23 cellular contexts compared by ENCODE assay signal in the genomic region with DNA sequence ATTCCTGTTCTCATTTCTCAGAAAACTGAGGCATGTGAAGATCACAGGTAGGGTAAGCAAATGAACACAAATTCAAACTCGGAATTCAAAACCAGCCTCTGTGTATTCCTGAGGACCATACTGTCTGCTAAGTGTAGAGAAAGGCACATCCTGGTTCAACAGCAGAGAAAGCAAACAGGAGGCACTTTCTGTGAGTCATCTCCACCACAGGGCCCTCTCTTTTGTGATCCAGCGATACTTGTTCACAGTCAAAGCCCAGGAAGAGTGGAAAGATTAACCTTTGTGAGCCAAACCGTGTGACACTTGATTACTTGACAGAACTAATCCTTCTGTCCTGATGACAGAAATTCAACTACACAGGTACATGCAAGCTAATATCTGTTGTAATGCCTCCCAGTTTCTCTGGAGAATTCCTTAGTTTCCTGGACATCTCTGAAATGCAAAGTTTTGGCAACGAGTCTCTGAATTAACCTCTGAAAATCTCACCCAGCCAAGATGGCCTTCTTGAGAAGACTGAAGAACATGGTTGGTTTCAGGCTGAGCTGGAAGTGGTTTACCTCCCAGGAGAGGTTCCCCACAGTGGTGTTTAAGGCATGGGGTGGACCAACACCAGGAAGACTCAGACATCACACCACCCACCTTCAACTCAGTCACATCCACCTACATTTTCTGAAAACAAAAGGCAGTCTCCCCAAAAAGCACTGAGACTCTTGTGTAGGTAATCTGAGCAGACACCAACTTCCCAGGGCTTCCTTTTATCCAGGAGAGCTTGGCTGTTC.
DNase-seq lines count a peak whose midpoint lies in the region; ATAC-seq, FAIRE-seq and TF ChIP-seq lines count a peak whose summit lies in the region.
"Had no signal": no experiment of that assay in that cellular context is flagged by ENCODE, and none has a peak within 500 bp of the region (broad histone marks: within the 10 kb centered on the region; RNA-seq: fewer than 3 reads in every experiment).

No MANE protein-coding gene starts in this region.

- H2BK15ac ChIP-seq in H1 (ENCODE audit: low read length), result no peak overlapping the region

- FAIRE-seq in H1 (lab: Jason Lieb, UNC), result no peak
- FAIRE-seq: D721Med, GM12878, GM19239, H54 had no signal

- H2BK120ac ChIP-seq in H1 (replicated peaks; ENCODE audit: low read depth, low read length), result no peak overlapping the region

- no peak overlapping the region for H3K4ac ChIP-seq in H1 (replicated peaks; ENCODE audit: insufficient read length, low read depth, low read length)

- no peaks in the 10 kb centered on the region for H4K20me1 ChIP-seq in BLaER1 treated with 17β-estradiol and CSF1 and Interleukin-3, amounts not matched to agents 10 nM and 100 nM
- H4K20me1 ChIP-seq in H1 (replicated peaks in 1 of 2; ENCODE audit: control insufficient read depth in 1 of 2, insufficient read depth in 2 of 2, low read length in 2 of 2), result no peaks in the 10 kb centered on the region

- WGBS in H1 (ENCODE audit: extremely low coverage in 1 of 2, insufficient coverage in 1 of 2, insufficient read length in 1 of 2, insufficient replicate concordance in 2 of 2, low coverage in 1 of 2, low lambda C conversion rate in 2 of 2, missing lambda C conversion rate in 1 of 2), 2 experiments, result 79% methylated on average over 4 of the region's 4 CpGs; no CpG with 5 or more reads in 1 of the 2 experiments

- TF ChIP-seq POLR2A in H1 (IDR thresholded peaks at IDR 0.05; ENCODE audit: control extremely low read depth in 1 of 2, low read depth in 2 of 2, low read length in 2 of 2), result no peak

- H4K91ac ChIP-seq in H1 (replicated peaks; ENCODE audit: insufficient read length, low read length), result no peak overlapping the region

- H3K14ac ChIP-seq in H1 (ENCODE audit: insufficient read length), result no peak overlapping the region

- 0 out of 2 replicates have a peak overlapping the region, but pooled peaks have one; percentile 33 for H2AFZ ChIP-seq in H1 (ENCODE audit: low read length)
- H2AFZ ChIP-seq: parathyroid adenoma had no signal

- no peak overlapping the region for H4K8ac ChIP-seq in H1 (ENCODE audit: extremely low read depth, insufficient read depth, low read length)

- H3K27me3 ChIP-seq in BLaER1 treated with 17β-estradiol and CSF1 and Interleukin-3, amounts not matched to agents 10 nM and 100 nM, result peaks cover 0 to 14% (median 0%) of the 10 kb centered on the region in 11 experiments; a peak in 2 of 22 replicates
- H3K27me3 ChIP-seq in H1 (replicated peaks in 1 of 4; ENCODE audit: control insufficient read depth in 3 of 4, extremely low read depth in 1 of 4, insufficient read depth in 3 of 4, low read length in 3 of 4), result no peaks in the 10 kb centered on the region; a peak in 1 of 7 replicates
- H3K27me3 ChIP-seq: gastrocnemius medialis had no signal

- no peak overlapping the region for H2AK5ac ChIP-seq in H1 (ENCODE audit: low read depth, low read length)

- no peak overlapping the region for H3K4me3 ChIP-seq in BLaER1 treated with 17β-estradiol and CSF1 and Interleukin-3, amounts not matched to agents 10 nM and 100 nM
- no peak overlapping the region for H3K4me3 ChIP-seq in H1 (ENCODE audit: extremely low read depth in 1 of 4, insufficient read depth in 2 of 4, low read depth in 3 of 4, low read length in 4 of 4)
- H3K4me3 ChIP-seq: gastrocnemius medialis, GM12878 had no signal

- H2BK20ac ChIP-seq in H1 (ENCODE audit: low read length), result no peak overlapping the region

- no peak for TF ChIP-seq CTCF in H1 (IDR thresholded peaks at IDR 0.05; ENCODE audit: control extremely low read depth in 1 of 3, insufficient read depth in 1 of 3, low read depth in 1 of 3, low read length in 3 of 3)

- no peak overlapping the region for H3K56ac ChIP-seq in H1 (replicated peaks; ENCODE audit: insufficient read length, low read depth, low read length)

- H3K23me2 ChIP-seq in H1 (ENCODE audit: low read depth, low read length), result no peaks in the 10 kb centered on the region

- peaks cover 0 to 5% (median 0%) of the 10 kb centered on the region in 11 experiments; a peak in 1 of 22 replicates for H3K9me3 ChIP-seq in BLaER1 treated with 17β-estradiol and CSF1 and Interleukin-3, amounts not matched to agents 10 nM and 100 nM (replicated peaks in 1 of 11)
- H3K9me3 ChIP-seq in H1 (ENCODE audit: insufficient read depth in 2 of 2, low read depth in 1 of 2, low read length in 1 of 2), result no peaks in the 10 kb centered on the region
- H3K9me3 ChIP-seq: gastrocnemius medialis had no signal

- no peak overlapping the region for H2BK5ac ChIP-seq in H1 (ENCODE audit: low read depth, low read length)

- peak overlapping the region in 8 of 11 experiments; percentile 11 to 69 (median 24); a peak in 14 of 22 replicates for H3K4me2 ChIP-seq in BLaER1 treated with 17β-estradiol and CSF1 and Interleukin-3, amounts not matched to agents 10 nM and 100 nM
- H3K4me2 ChIP-seq in H1 (ENCODE audit: insufficient read depth in 1 of 2, low read depth in 2 of 2, low read length in 2 of 2), result no peak overlapping the region

- POLR2A ChIA-PET in H1 (lab: Charles Lee; ENCODE audit: partially characterized antibody), result no interaction called here

- H3K27ac ChIP-seq in BLaER1 treated with 17β-estradiol and CSF1 and Interleukin-3, amounts not matched to agents 10 nM and 100 nM, result no peak overlapping the region
- H3K27ac ChIP-seq in H1 (ENCODE audit: low read depth, low read length), result no peak overlapping the region
- H3K27ac ChIP-seq: gastrocnemius medialis, parathyroid adenoma had no signal

- no peak overlapping the region for H3K9ac ChIP-seq in BLaER1 treated with 17β-estradiol and CSF1 and Interleukin-3, amounts not matched to agents 10 nM and 100 nM
- no peak overlapping the region for H3K9ac ChIP-seq in H1 (replicated peaks in 1 of 4; ENCODE audit: extremely low read depth in 1 of 4, low read depth in 3 of 4, low read length in 3 of 4)
- H3K9ac ChIP-seq: parathyroid adenoma had no signal

- no peak overlapping the region for H4K5ac ChIP-seq in H1 (ENCODE audit: insufficient read length, low read depth, low read length)

- peaks cover 0 to 51% (median 35%) of the 10 kb centered on the region in 10 experiments; a peak in 16 of 20 replicates for H3K4me1 ChIP-seq in BLaER1 treated with 17β-estradiol and CSF1 and Interleukin-3, amounts not matched to agents 10 nM and 100 nM
- H3K4me1 ChIP-seq in H1 (replicated peaks in 1 of 4; ENCODE audit: control insufficient read depth in 3 of 4, insufficient read depth in 4 of 4, low read length in 3 of 4), result peaks cover 0 to 5% (median under 1%) of the 10 kb centered on the region in 4 experiments; a peak in 4 of 7 replicates
- H3K4me1 ChIP-seq: gastrocnemius medialis, parathyroid adenoma had no signal

- no peaks in the 10 kb centered on the region for H3K36me3 ChIP-seq in BLaER1 treated with 17β-estradiol and CSF1 and Interleukin-3, amounts not matched to agents 10 nM and 100 nM
- no peaks in the 10 kb centered on the region for H3K36me3 ChIP-seq in H1 (ENCODE audit: control insufficient read depth in 2 of 4, insufficient read depth in 4 of 4, low read length in 3 of 4)
- H3K36me3 ChIP-seq: gastrocnemius medialis had no signal

- peak; percentile 10 for DNase-seq in NCI-H2196 (lab: John Stamatoyannopoulos, UW; ENCODE audit: unreplicated experiment)
- DNase-seq in NCI-H2196 treated with DMSO at 0.1 percent for 48 hours (lab: John Stamatoyannopoulos, UW; ENCODE audit: unreplicated experiment), result no peak
- peak; percentile 32 for DNase-seq in NCI-H146 treated with DMSO at 0.1 percent for 48 hours (lab: John Stamatoyannopoulos, UW; ENCODE audit: unreplicated experiment)
- no peak for DNase-seq in H1 (ENCODE audit: low read depth in 1 of 2, low spot score in 2 of 2)
- DNase-seq in KG1 (lab: John Stamatoyannopoulos, UW), result no peak
- DNase-seq in LoVo (ENCODE audit: low spot score), result no peak
- DNase-seq: 8988T, erythroblast, gastrocnemius medialis, GF-D8, left cardiac atrium, natural killer cell, NCI-H1694 treated with DMSO at 0.1 percent for 48 hours, NCI-H446 treated with DMSO at 0.1 percent for 48 hours, T-helper 1 cell had no signal

- no peaks in the 10 kb centered on the region for H3K79me1 ChIP-seq in H1 (ENCODE audit: low read depth, low read length)

- no peak overlapping the region for H3K23ac ChIP-seq in H1 (ENCODE audit: insufficient read length)

- TF ChIP-seq RAD21 in H1 (IDR thresholded peaks at IDR 0.05 in 1 of 2, conservative IDR thresholded peaks at IDR 0.05 in 1 of 2; ENCODE audit: low read depth in 2 of 2, low read length in 2 of 2), result no peak

- no peak for ATAC-seq in GM21526 (IDR thresholded peaks at IDR 0.05; ENCODE audit: low FRiP score, unreplicated experiment)
- ATAC-seq: gastrocnemius medialis, GM12878, left cardiac atrium, natural killer cell, Right ventricle myocardium inferior had no signal

- H3K18ac ChIP-seq in H1 (ENCODE audit: extremely low read depth, low read length), result no peak overlapping the region

- no peak for TF ChIP-seq EP300 in H1 (IDR thresholded peaks at IDR 0.05; ENCODE audit: borderline replicate concordance in 1 of 2, low read depth in 2 of 2, low read length in 2 of 2)

- H2BK12ac ChIP-seq in H1 (ENCODE audit: low read depth, low read length), result no peak overlapping the region

- no peaks in the 10 kb centered on the region; a peak in 1 of 4 replicates for H3K79me2 ChIP-seq in H1 (ENCODE audit: control insufficient read depth in 1 of 2, insufficient read depth in 2 of 2, low read length in 2 of 2)
- H3K79me2 ChIP-seq: parathyroid adenoma had no signal

- CTCF ChIA-PET in H1 (lab: Charles Lee; ENCODE audit: partially characterized antibody), result interaction anchor here (1.3 kb wide), 1 partner anchor 11 kb away, joined by 4 read pairs; no protein-coding TSS in a partner anchor

TF ChIP-seq in H1, 55 proteins besides CTCF, POLR2A, EP300 and RAD21 (continues in another document):
- TF ChIP-seq HDAC2 (IDR thresholded peaks at IDR 0.05; ENCODE audit: borderline replicate concordance in 1 of 2, low read depth in 2 of 2, low read length in 2 of 2) (no peak), GABPA (IDR thresholded peaks at IDR 0.05; ENCODE audit: borderline replicate concordance, insufficient read depth, low read length) (no peak), TAF1 (IDR thresholded peaks at IDR 0.05; ENCODE audit: low read depth, low read length) (no peak), GTF2F1 (IDR thresholded peaks at IDR 0.05; ENCODE audit: borderline replicate concordance, low read depth, low read length) (no peak), KDM5A (IDR thresholded peaks at IDR 0.05; ENCODE audit: low read length) (no peak), RXRA (IDR thresholded peaks at IDR 0.05; ENCODE audit: insufficient read depth, low read depth, low read length) (no peak), TBP (IDR thresholded peaks at IDR 0.05; ENCODE audit: low read depth, low read length) (no peak)
- TF ChIP-seq, protein P1, sequence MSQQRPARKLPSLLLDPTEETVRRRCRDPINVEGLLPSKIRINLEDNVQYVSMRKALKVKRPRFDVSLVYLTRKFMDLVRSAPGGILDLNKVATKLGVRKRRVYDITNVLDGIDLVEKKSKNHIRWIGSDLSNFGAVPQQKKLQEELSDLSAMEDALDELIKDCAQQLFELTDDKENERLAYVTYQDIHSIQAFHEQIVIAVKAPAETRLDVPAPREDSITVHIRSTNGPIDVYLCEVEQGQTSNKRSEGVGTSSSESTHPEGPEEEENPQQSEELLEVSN (IDR thresholded peaks at IDR 0.05), result no peak

Comparison
In these comparisons a context has a peak if more than half of its experiments do, and no peak if none do; other contexts are left out.
1. DNase-seq: peak in NCI-H2196 (single experiment) and NCI-H146 treated with DMSO at 0.1 percent for 48 hours (single experiment); none in NCI-H2196 treated with DMSO at 0.1 percent for 48 hours (single experiment), H1 (0 of 2), KG1 (single experiment) and LoVo (single experiment).
2. H3K4me2 ChIP-seq: peak in BLaER1 treated with 17β-estradiol and CSF1 and Interleukin-3, amounts not matched to agents 10 nM and 100 nM (8 of 11); none in H1 (0 of 2).